22 cellular contexts compared by ENCODE assay signal in the genomic region with DNA sequence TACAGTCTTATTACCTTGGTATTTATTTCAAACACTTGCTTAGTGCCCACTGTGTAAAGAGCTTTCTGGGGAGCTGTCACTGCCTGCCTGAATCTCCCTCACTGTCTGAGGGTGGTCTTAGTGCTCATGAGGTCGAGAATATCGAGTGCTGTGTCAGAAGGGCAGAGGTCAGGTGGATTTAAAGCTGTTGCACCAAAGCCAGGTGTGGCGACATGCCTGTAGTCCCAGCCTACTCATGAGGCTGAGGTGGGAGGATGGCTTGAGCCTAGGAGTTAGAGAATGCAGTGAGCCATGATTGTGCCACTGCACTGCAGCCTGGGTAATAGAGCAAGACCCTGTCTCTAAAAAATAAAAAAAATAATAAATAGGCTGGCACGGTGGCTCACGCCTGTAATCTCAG. TPM values are rescaled to one million over a fixed set of nuclear protein-coding genes. Genes with fewer than 3 reads are reported as not detected.
A peak's percentile ranks its signal among the peaks of the same experiment; 100 is the strongest.
DNase-seq lines count a peak whose midpoint lies in the region; ATAC-seq, FAIRE-seq and TF ChIP-seq lines count a peak whose summit lies in the region.
"Had no signal": no experiment of that assay in that cellular context is flagged by ENCODE, and none has a peak within 500 bp of the region (broad histone marks: within the 10 kb centered on the region; RNA-seq: fewer than 3 reads in every experiment).

No MANE protein-coding gene starts in this region.

- H3K4me1 ChIP-seq in OCI-LY7 (ENCODE audit: insufficient read depth, low read length, poor library complexity, severe bottlenecking), result peaks cover 41% of the 10 kb centered on the region
- H3K4me1 ChIP-seq in keratinocyte (ENCODE audit: control insufficient read depth, extremely low read depth, insufficient read depth, low read length), result peaks cover 28% of the 10 kb centered on the region
- no peaks in the 10 kb centered on the region for H3K4me1 ChIP-seq in upper lobe of right lung
- H3K4me1 ChIP-seq: breast epithelium, vagina had no signal

- H3K27me3 ChIP-seq in keratinocyte (ENCODE audit: control insufficient read depth, extremely low read depth, insufficient read depth, low read length) (no peaks in the 10 kb centered on the region), upper lobe of right lung (no peaks in the 10 kb centered on the region)
- H3K27me3 ChIP-seq: breast epithelium, SJCRH30, vagina had no signal

- peak overlapping the region; percentile 24; the same call in 1 of the 2 replicates for H3K4me2 ChIP-seq in OCI-LY7 (ENCODE audit: low read length)
- H3K4me2 ChIP-seq in keratinocyte (ENCODE audit: control insufficient read depth, extremely low read depth, insufficient read depth, low read depth, low read length), result no peak overlapping the region
- H3K4me2 ChIP-seq: KMS-11, PC-9 had no signal

- ATAC-seq in activated T-cell treated with anti-CD3 and anti-CD28 coated beads, Interleukin-2, amount 50 U/mL, for 72 hours (replicated peaks in 1 of 2), result no peak
- no peak for ATAC-seq in upper lobe of right lung
- no peak for ATAC-seq in stimulated activated effector memory CD8-positive, alpha-beta T cell treated with anti-CD3 and anti-CD28 coated beads, Interleukin-12 subunit alpha, Interleukin-12 subunit beta, amount 100 ng/mL, for 72 hours
- ATAC-seq in GM18517 (IDR thresholded peaks at IDR 0.05; ENCODE audit: unreplicated experiment), result no peak
- ATAC-seq: left ventricle myocardium superior had no signal

- H3K4me3 ChIP-seq in OCI-LY7 (ENCODE audit: low read depth, low read length, poor library complexity, severe bottlenecking), result no peak overlapping the region
- no peak overlapping the region for H3K4me3 ChIP-seq in keratinocyte (ENCODE audit: control insufficient read depth in 2 of 3, extremely low read depth in 1 of 3, insufficient read depth in 2 of 3, low read depth in 1 of 3, low read length in 3 of 3)
- H3K4me3 ChIP-seq in upper lobe of right lung, result no peak overlapping the region
- H3K4me3 ChIP-seq: breast epithelium, PC-9, SJCRH30, vagina had no signal

- H3K9me3 ChIP-seq in OCI-LY7 (ENCODE audit: low read length) (no peaks in the 10 kb centered on the region; the same call in 1 of the 2 replicates), keratinocyte (ENCODE audit: control insufficient read depth, low read depth, low read length) (no peaks in the 10 kb centered on the region), upper lobe of right lung (no peaks in the 10 kb centered on the region)
- H3K9me3 ChIP-seq: vagina had no signal

- H4K20me1 ChIP-seq in OCI-LY7 (ENCODE audit: insufficient read depth, low read length), result peaks cover 2% of the 10 kb centered on the region; the same call in 1 of the 2 replicates
- no peaks in the 10 kb centered on the region for H4K20me1 ChIP-seq in keratinocyte (ENCODE audit: control insufficient read depth, extremely low read depth, insufficient read depth, low read length)

- H3K79me2 ChIP-seq in OCI-LY7 (ENCODE audit: insufficient read depth, low read depth, low read length), result peaks cover 80% of the 10 kb centered on the region
- H3K79me2 ChIP-seq in keratinocyte (ENCODE audit: control insufficient read depth, insufficient read depth, low read length), result peaks cover 49% of the 10 kb centered on the region

- H3K9ac ChIP-seq in keratinocyte (ENCODE audit: control insufficient read depth, extremely low read depth, insufficient read depth, low read length), result no peak overlapping the region
- H3K9ac ChIP-seq: KMS-11 had no signal

- dilution Hi-C loops in keratinocyte (cut with MboI; ENCODE audit: extremely low pct_ligation_motif_present, low sequenced_read_pairs), result no loop called here

- intact Hi-C loops in OCI-LY7 (cut with micrococcal nuclease; ENCODE audit: unreplicated experiment) (no loop called here), upper lobe of right lung (cut with DNase I) (no loop called here)

- CTCF ChIA-PET in OCI-LY7 (lab: Charles Lee; ENCODE audit: unreplicated experiment), result no interaction called here

- BruUV-seq in OCI-LY7 (replicated peaks; lab: Mats Ljungman, UMichigan), result no TSS peak

- H3K36me3 Mint-ChIP-seq in activated T-cell treated with anti-CD3 and anti-CD28 coated beads, Interleukin-2, amount 50 U/mL, for 72 hours (ENCODE audit: insufficient read depth in 2 of 2), result peaks cover 9 to 19% of the 10 kb centered on the region in 2 donors
- H3K36me3 Mint-ChIP-seq in stimulated activated effector memory CD8-positive, alpha-beta T cell treated with anti-CD3 and anti-CD28 coated beads, Interleukin-12 subunit alpha, Interleukin-12 subunit beta, amount 100 ng/mL, for 72 hours, result peaks cover 42% of the 10 kb centered on the region

- H2AFZ ChIP-seq in OCI-LY7 (ENCODE audit: low read length) (no peak overlapping the region), keratinocyte (ENCODE audit: control insufficient read depth, low read length) (no peak overlapping the region)
- H2AFZ ChIP-seq: PC-9 had no signal

- H3K4me3 Mint-ChIP-seq in activated T-cell treated with anti-CD3 and anti-CD28 coated beads, Interleukin-2, amount 50 U/mL, for 72 hours, result no peak overlapping the region
- no peak overlapping the region for H3K4me3 Mint-ChIP-seq in stimulated activated effector memory CD8-positive, alpha-beta T cell treated with anti-CD3 and anti-CD28 coated beads, Interleukin-12 subunit alpha, Interleukin-12 subunit beta, amount 100 ng/mL, for 72 hours
- H3K4me3 Mint-ChIP-seq: CD8-positive, alpha-beta T cell had no signal

- H3K27ac ChIP-seq in OCI-LY7 (ENCODE audit: low read depth, low read length, poor library complexity, severe bottlenecking) (no peak overlapping the region), keratinocyte (ENCODE audit: control insufficient read depth, insufficient read depth, low read length) (peak overlapping the region; percentile 20), upper lobe of right lung (no peak overlapping the region)
- H3K27ac ChIP-seq: breast epithelium, KMS-11, vagina had no signal

- H3K9me3 Mint-ChIP-seq in activated T-cell treated with anti-CD3 and anti-CD28 coated beads, Interleukin-2, amount 50 U/mL, for 72 hours, result no peaks in the 10 kb centered on the region
- no peaks in the 10 kb centered on the region for H3K9me3 Mint-ChIP-seq in stimulated activated effector memory CD8-positive, alpha-beta T cell treated with anti-CD3 and anti-CD28 coated beads, Interleukin-12 subunit alpha, Interleukin-12 subunit beta, amount 100 ng/mL, for 72 hours
- H3K9me3 Mint-ChIP-seq: CD8-positive, alpha-beta T cell had no signal

- H3K9me2 ChIP-seq in OCI-LY7 (ENCODE audit: insufficient read depth, low read length), result no peaks in the 10 kb centered on the region

- no peak for DNase-seq in activated T-cell treated with anti-CD3 and anti-CD28 coated beads, Interleukin-2, amount 50 U/mL, for 72 hours
- no peak for DNase-seq in activated T-cell treated with anti-CD3 and anti-CD28 coated beads, Interleukin-2, amount 50 U/mL, for 48 hours
- DNase-seq in OCI-LY7 (ENCODE audit: low spot score) (no peak), keratinocyte (ENCODE audit: low read depth, low spot score) (no peak), upper lobe of right lung (peak; percentile 11)
- DNase-seq in stimulated activated CD4-positive, alpha-beta T cell treated with anti-CD3 and anti-CD28 coated beads, Interleukin-4, amount 100 ng/mL, for 4 hours, result no peak
- DNase-seq in stimulated activated effector memory CD8-positive, alpha-beta T cell treated with anti-CD3 and anti-CD28 coated beads, Interleukin-12 subunit alpha, Interleukin-12 subunit beta, amount 100 ng/mL, for 72 hours (ENCODE audit: low spot score in 2 of 2), result no peak
- DNase-seq: activated CD4-positive, CD25-positive, alpha-beta regulatory T cell; CD8-positive, alpha-beta T cell; left ventricle myocardium superior; NCI-H1092; NCI-H2029 treated with DMSO at 0.1 percent for 48 hours; NCI-H345; PC-9; T-helper 9 cell had no signal

- TF ChIP-seq CTCF in OCI-LY7 (conservative IDR thresholded peaks at IDR 0.05; ENCODE audit: low read length), result no peak
- TF ChIP-seq CTCF in keratinocyte (optimal IDR thresholded peaks at IDR 0.05 in 1 of 3, IDR thresholded peaks at IDR 0.05 in 1 of 3, conservative IDR thresholded peaks at IDR 0.05 in 1 of 3; ENCODE audit: extremely low read depth in 1 of 3, insufficient read depth in 2 of 3, low read length in 3 of 3), result no peak
- no peak for TF ChIP-seq CTCF in upper lobe of right lung (IDR thresholded peaks at IDR 0.05)

- H3K4me1 Mint-ChIP-seq in activated T-cell treated with anti-CD3 and anti-CD28 coated beads, Interleukin-2, amount 50 U/mL, for 72 hours (ENCODE audit: low read depth), result peaks cover 58% of the 10 kb centered on the region
- H3K4me1 Mint-ChIP-seq in stimulated activated effector memory CD8-positive, alpha-beta T cell treated with anti-CD3 and anti-CD28 coated beads, Interleukin-12 subunit alpha, Interleukin-12 subunit beta, amount 100 ng/mL, for 72 hours, result peaks cover 33% of the 10 kb centered on the region

- FAIRE-seq in keratinocyte (lab: Jason Lieb, UNC), result no peak
- FAIRE-seq: endothelial cell of umbilical vein, H1 had no signal

- H3K36me3 ChIP-seq in OCI-LY7 (ENCODE audit: insufficient read depth, low read length), result peaks cover 57% of the 10 kb centered on the region
- peaks cover 0 to 2% of the 10 kb centered on the region in 2 experiments for H3K36me3 ChIP-seq in keratinocyte (ENCODE audit: control insufficient read depth in 2 of 2, extremely low read depth in 1 of 2, insufficient read depth in 2 of 2, low read length in 2 of 2)
- no peaks in the 10 kb centered on the region for H3K36me3 ChIP-seq in upper lobe of right lung
- H3K36me3 ChIP-seq: breast epithelium, vagina had no signal

- POLR2A ChIA-PET in OCI-LY7 (lab: Charles Lee), result interaction anchor here (1.1 to 1.2 kb wide), 2 partner anchors 14 to 19 kb away, joined by 3 read pairs; no protein-coding TSS in a partner anchor

- peak overlapping the region; percentile 35 for H3K27ac Mint-ChIP-seq in activated T-cell treated with anti-CD3 and anti-CD28 coated beads, Interleukin-2, amount 50 U/mL, for 72 hours
- H3K27ac Mint-ChIP-seq in stimulated activated effector memory CD8-positive, alpha-beta T cell treated with anti-CD3 and anti-CD28 coated beads, Interleukin-12 subunit alpha, Interleukin-12 subunit beta, amount 100 ng/mL, for 72 hours, result no peak overlapping the region

- no peaks in the 10 kb centered on the region for H3K27me3 Mint-ChIP-seq in activated T-cell treated with anti-CD3 and anti-CD28 coated beads, Interleukin-2, amount 50 U/mL, for 72 hours (ENCODE audit: low read depth)

- no peaks in the 10 kb centered on the region for H3K9me1 ChIP-seq in keratinocyte (ENCODE audit: control insufficient read depth, extremely low read depth, insufficient read depth, low read length)

RNA-seq across cellular contexts. Expression of a gene that starts 20.9 kb away (rescaled TPM):
- 100 to 1,000 TPM in 1 of 2 donors, 10 to 100 TPM in 1; 94.2 to 109 TPM for total RNA-seq in activated T-cell treated with anti-CD3 and anti-CD28 coated beads, Interleukin-2, amount 50 U/mL, for 72 hours
- 55.3 and 58.9 TPM in 2 replicates for total RNA-seq in OCI-LY7 (2014; rRNA removed; shearing (Covaris generic))
- total RNA-seq in OCI-LY7 (2022) (84.0 and 89.1 TPM in 2 replicates), upper lobe of right lung (40.2 TPM)
- polyA plus RNA-seq in keratinocyte, result 44.8 to 70.0 TPM (median 57.5 TPM) in 3 replicates
- 31.5 TPM for polyA plus RNA-seq in keratinocyte (2011; ENCODE audit: low read depth)
- polyA plus RNA-seq in keratinocyte (2011; cell fraction: cytosol; rRNA removed), result 58.8 and 93.0 TPM in 2 replicates
- polyA plus RNA-seq in keratinocyte (2011; cell fraction: nucleus; rRNA removed), result 62.5 and 88.4 TPM in 2 replicates
- 31.8 and 69.4 TPM in 2 replicates for polyA plus RNA-seq in keratinocyte (2012; ENCODE audit: low replicate concordance)
- 60.1 to 222 TPM (median 81.8 TPM) in 3 replicates for polyA minus RNA-seq in keratinocyte
- polyA minus RNA-seq in keratinocyte (2011; cell fraction: cytosol; rRNA and poly(A)+ RNA removed), result 93.0 TPM
- polyA minus RNA-seq in keratinocyte (2011; cell fraction: nucleus; rRNA and poly(A)+ RNA removed), result 33.3 and 46.5 TPM in 2 replicates

RNA-seq across cellular contexts. Expression of a gene that starts 42.1 kb away (rescaled TPM):
- total RNA-seq in activated T-cell treated with anti-CD3 and anti-CD28 coated beads, Interleukin-2, amount 50 U/mL, for 72 hours, result 100 to 1,000 TPM; 595 to 606 TPM
- total RNA-seq in OCI-LY7 (2014; rRNA removed; shearing (Covaris generic)), result 23.6 and 27.4 TPM in 2 replicates
- 74.7 and 87.3 TPM in 2 replicates for total RNA-seq in OCI-LY7 (2022)
- polyA plus RNA-seq in keratinocyte, result 0.02 to 0.13 TPM (median 0.03 TPM) in 3 replicates
- polyA plus RNA-seq in keratinocyte (2011; ENCODE audit: low read depth), result 0.20 TPM
- not detected in 2 replicates for polyA plus RNA-seq in keratinocyte (2011; cell fraction: cytosol; rRNA removed)
- 0.09 and 0.12 TPM in 2 replicates for polyA plus RNA-seq in keratinocyte (2011; cell fraction: nucleus; rRNA removed)
- 0.03 and 0.14 TPM in 2 replicates for polyA plus RNA-seq in keratinocyte (2012; ENCODE audit: low replicate concordance)
- polyA minus RNA-seq in keratinocyte, result 0.13 to 0.26 TPM in 2 of 3 replicates, not detected in the other
- 1.2 TPM for polyA minus RNA-seq in keratinocyte (2011; cell fraction: cytosol; rRNA and poly(A)+ RNA removed)
- 0.54 and 0.63 TPM in 2 replicates for polyA minus RNA-seq in keratinocyte (2011; cell fraction: nucleus; rRNA and poly(A)+ RNA removed)
- total RNA-seq in upper lobe of right lung, result 21.0 TPM
- polyA plus RNA-seq: endothelial cell of umbilical vein had no signal

Comparison
In these comparisons a context has a peak if more than half of its experiments do, and no peak if none do; other contexts are left out.
1. RNA of a gene that starts 42.1 kb away (total RNA-seq): 595 to 606 TPM in activated T-cell treated with anti-CD3 and anti-CD28 coated beads, Interleukin-2, amount 50 U/mL, for 72 hours; 23.6 to 87.3 TPM in OCI-LY7 and 21.0 TPM in upper lobe of right lung (single experiment); every median in the first group is over 4 times any median in the second.